In genomic region chr3:187368765-187369450, GRCh38 we compare ENCODE assay signal across 8 cellular contexts. TPM values are rescaled to one million over a fixed set of nuclear protein-coding genes. Genes with fewer than 3 reads are reported as not detected.
DNase-seq lines count a peak whose midpoint lies in the region; ATAC-seq lines count a peak whose summit lies in the region.

No MANE protein-coding gene starts in this region.

- H3K27me3 Mint-ChIP-seq in activated CD4-positive, alpha-beta T cell treated with anti-CD3 and anti-CD28 coated beads, Interleukin-2, amount 10 ng/mL, durations not matched to agents 7 days and 5 days: no peaks in the 10 kb centered on the region
- no peaks in the 10 kb centered on the region for H3K27me3 Mint-ChIP-seq in central memory CD8-positive, alpha-beta T cell
- no peaks in the 10 kb centered on the region for H3K27me3 Mint-ChIP-seq in naive B cell

- peak; percentile 31 for ATAC-seq in central memory CD8-positive, alpha-beta T cell (replicated peaks; ENCODE audit: extremely low read depth, poor library complexity, severe bottlenecking)
- peak; percentile 29 to 31 for ATAC-seq in naive B cell (ENCODE audit: low read depth in 2 of 2)

- peaks cover 32% of the 10 kb centered on the region for H3K4me1 Mint-ChIP-seq in activated CD4-positive, alpha-beta T cell treated with anti-CD3 and anti-CD28 coated beads, Interleukin-2, amount 10 ng/mL, durations not matched to agents 7 days and 5 days
- peaks cover 26% of the 10 kb centered on the region for H3K4me1 Mint-ChIP-seq in central memory CD8-positive, alpha-beta T cell
- H3K4me1 Mint-ChIP-seq in naive B cell: peaks cover 28 to 33% (median 32%) of the 10 kb centered on the region in 3 donors

- H3K9me3 Mint-ChIP-seq in activated CD4-positive, alpha-beta T cell treated with anti-CD3 and anti-CD28 coated beads, Interleukin-2, amount 10 ng/mL, durations not matched to agents 7 days and 5 days: peaks cover 27% of the 10 kb centered on the region
- no peaks in the 10 kb centered on the region for H3K9me3 Mint-ChIP-seq in central memory CD8-positive, alpha-beta T cell
- H3K9me3 Mint-ChIP-seq in naive B cell: peaks cover 0 to 2% (median 0%) of the 10 kb centered on the region in 7 donors

- peaks cover 59% of the 10 kb centered on the region for H3K36me3 Mint-ChIP-seq in activated CD4-positive, alpha-beta T cell treated with anti-CD3 and anti-CD28 coated beads, Interleukin-2, amount 10 ng/mL, durations not matched to agents 7 days and 5 days (ENCODE audit: low read depth)
- H3K36me3 Mint-ChIP-seq in central memory CD8-positive, alpha-beta T cell (ENCODE audit: insufficient read depth): peaks cover 17% of the 10 kb centered on the region
- peaks cover 27 to 33% of the 10 kb centered on the region in 2 donors for H3K36me3 Mint-ChIP-seq in naive B cell

- POLR2A ChIA-PET in activated CD4-positive, alpha-beta T cell treated with anti-CD3 and anti-CD28 coated beads, Interleukin-2, amount 10 ng/mL, durations not matched to agents 7 days and 5 days (lab: Charles Lee): interaction anchor here (0.8 kb wide), 1 partner anchor 10 kb away, joined by 3 read pairs; no protein-coding TSS in a partner anchor

- no peak for DNase-seq in activated CD4-positive, alpha-beta T cell treated with anti-CD3 and anti-CD28 coated beads, Interleukin-2, amount 10 ng/mL, durations not matched to agents 7 days and 5 days
- no peak for DNase-seq in activated CD4-positive, alpha-beta T cell treated with anti-CD3 and anti-CD28 coated beads, Interleukin-2, amount 50 U/mL, for 1 hour
- DNase-seq in M059J (ENCODE audit: low read depth) (peak; percentile 65), naive B cell (no peak), NCI-H82 treated with DMSO at 0.1 percent for 48 hours (lab: John Stamatoyannopoulos, UW; ENCODE audit: unreplicated experiment) (no peak), GM19240 (ENCODE audit: insufficient read length, low spot score) (no peak), NCI-H1436 treated with DMSO at 0.1 percent for 48 hours (lab: John Stamatoyannopoulos, UW) (no peak)
- DNase-seq in central memory CD8-positive, alpha-beta T cell (ENCODE audit: low spot score in 2 of 2): no peak

- peak overlapping the region; percentile 96 for H3K27ac Mint-ChIP-seq in activated CD4-positive, alpha-beta T cell treated with anti-CD3 and anti-CD28 coated beads, Interleukin-2, amount 10 ng/mL, durations not matched to agents 7 days and 5 days
- peak overlapping the region; percentile 100 for H3K27ac Mint-ChIP-seq in central memory CD8-positive, alpha-beta T cell (ENCODE audit: low read depth)
- peak overlapping the region; percentile 92 to 99 (median 96) for H3K27ac Mint-ChIP-seq in naive B cell

- CTCF ChIA-PET in activated CD4-positive, alpha-beta T cell treated with anti-CD3 and anti-CD28 coated beads, Interleukin-2, amount 10 ng/mL, durations not matched to agents 7 days and 5 days (lab: Charles Lee): interaction anchor here (0.5 to 2.0 kb wide), 8 partner anchors 10 to 1715 kb away, joined by 3 to 5 read pairs (median 3); partner anchors contain the start of gene RPL39L

- H3K4me3 Mint-ChIP-seq in activated CD4-positive, alpha-beta T cell treated with anti-CD3 and anti-CD28 coated beads, Interleukin-2, amount 10 ng/mL, durations not matched to agents 7 days and 5 days: peak overlapping the region; percentile 93
- peak overlapping the region; percentile 98 for H3K4me3 Mint-ChIP-seq in central memory CD8-positive, alpha-beta T cell
- peak overlapping the region; percentile 82 to 99 (median 97) for H3K4me3 Mint-ChIP-seq in naive B cell

RNA-seq across cellular contexts. Expression of gene RTP4, which starts 0.7 kb away (rescaled TPM):
- 10 to 100 TPM; 18.9 to 19.4 TPM for total RNA-seq in activated CD4-positive, alpha-beta T cell treated with anti-CD3 and anti-CD28 coated beads, Interleukin-2, amount 10 ng/mL, durations not matched to agents 7 days and 5 days
- 38.1 and 42.8 TPM in 2 replicates for total RNA-seq in M059J (2014; rRNA removed; shearing (Covaris generic))
- polyA plus RNA-seq in naive B cell (ENCODE audit: low read depth in 6 of 6): 1 to 10 TPM in 5 of 6 donors, not detected in 1; 4.9 to 9.9 (median 8.4) TPM
